ENCODE assay signal across 2 cellular contexts in the genomic region with DNA sequence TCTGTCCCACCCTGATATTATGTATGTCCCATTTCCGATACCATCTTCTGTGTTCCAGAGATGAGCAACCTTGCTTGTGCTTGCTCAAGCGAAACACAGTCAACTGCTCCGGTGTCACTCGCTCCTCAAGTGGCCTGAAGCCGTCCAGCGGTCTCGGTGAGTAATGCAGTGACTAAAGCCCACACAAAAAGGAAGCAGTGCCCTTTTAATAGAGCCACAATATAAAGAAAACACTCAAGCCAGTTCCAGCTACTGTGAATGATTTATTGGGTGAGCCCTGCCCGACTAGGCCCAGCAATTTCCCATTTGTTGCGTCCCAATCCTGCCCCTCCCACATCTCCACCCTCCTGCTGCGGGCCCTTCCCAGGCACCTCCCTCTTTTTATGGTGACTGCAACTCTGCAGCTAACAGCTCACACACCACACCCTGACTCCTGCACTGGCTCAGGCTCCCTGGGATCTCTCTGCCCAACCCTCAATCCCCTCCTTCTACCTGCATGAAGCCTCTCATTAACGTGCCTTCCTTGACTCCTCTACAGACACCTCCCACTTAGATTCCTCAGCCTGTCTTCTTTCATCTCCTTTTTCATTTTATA.
TF ChIP-seq lines count a peak whose summit lies in the region.

No MANE protein-coding gene starts in this region.

TF ChIP-seq in HEK293T, 16 proteins besides CTCF, POLR2A, EP300 and RAD21 (continued from another document):
- TF ChIP-seq, protein P1, sequence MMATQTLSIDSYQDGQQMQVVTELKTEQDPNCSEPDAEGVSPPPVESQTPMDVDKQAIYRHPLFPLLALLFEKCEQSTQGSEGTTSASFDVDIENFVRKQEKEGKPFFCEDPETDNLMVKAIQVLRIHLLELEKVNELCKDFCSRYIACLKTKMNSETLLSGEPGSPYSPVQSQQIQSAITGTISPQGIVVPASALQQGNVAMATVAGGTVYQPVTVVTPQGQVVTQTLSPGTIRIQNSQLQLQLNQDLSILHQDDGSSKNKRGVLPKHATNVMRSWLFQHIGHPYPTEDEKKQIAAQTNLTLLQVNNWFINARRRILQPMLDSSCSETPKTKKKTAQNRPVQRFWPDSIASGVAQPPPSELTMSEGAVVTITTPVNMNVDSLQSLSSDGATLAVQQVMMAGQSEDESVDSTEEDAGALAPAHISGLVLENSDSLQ (IDR thresholded peaks at IDR 0.05) = peak; percentile 97
- no peak for TF ChIP-seq FOXM1 (IDR thresholded peaks at IDR 0.05; ENCODE audit: borderline replicate concordance)
- no peak for TF ChIP-seq FOXA1 (IDR thresholded peaks at IDR 0.05)
- TF ChIP-seq HDGF (IDR thresholded peaks at IDR 0.05; ENCODE audit: borderline replicate concordance) = peak; percentile 36; the same call in 1 of the 2 replicates
- TF ChIP-seq LEF1 (IDR thresholded peaks at IDR 0.05; ENCODE audit: borderline replicate concordance) = no peak
- no peak for TF ChIP-seq FOXK2 (IDR thresholded peaks at IDR 0.05)
- TF ChIP-seq SUZ12 (IDR thresholded peaks at IDR 0.05) = no peak
- no peak for TF ChIP-seq ARNT (IDR thresholded peaks at IDR 0.05)
- 0 out of 2 replicates have a peak, but pooled peaks have one; percentile 1 for TF ChIP-seq CTBP1 (IDR thresholded peaks at IDR 0.05; ENCODE audit: borderline replicate concordance)
- no peak for TF ChIP-seq TARDBP (IDR thresholded peaks at IDR 0.05)
- no peak for TF ChIP-seq ELF4 (IDR thresholded peaks at IDR 0.05)
- no peak for TF ChIP-seq BHLHE40 (IDR thresholded peaks at IDR 0.05; ENCODE audit: borderline replicate concordance)

TF ChIP-seq in GM12878, 131 proteins besides CTCF, POLR2A, EP300 and RAD21 (continued from another document):
- TF ChIP-seq CREM (IDR thresholded peaks at IDR 0.05; ENCODE audit: low read depth) = peak; percentile 40
- TF ChIP-seq MXI1 (IDR thresholded peaks at IDR 0.05; ENCODE audit: low read depth, low read length) = no peak
- TF ChIP-seq NFIC (IDR thresholded peaks at IDR 0.05; ENCODE audit: low read depth, low read length) = peak; percentile 59; the same call in 1 of the 2 replicates
- peak; percentile 44; the same call in 1 of the 2 replicates for TF ChIP-seq IKZF1 (conservative IDR thresholded peaks at IDR 0.05)
- peak; percentile 27; the same call in 1 of the 2 replicates for TF ChIP-seq SMC3 (IDR thresholded peaks at IDR 0.05; ENCODE audit: borderline replicate concordance, low read length)
- TF ChIP-seq FOXM1 (IDR thresholded peaks at IDR 0.05; ENCODE audit: low read depth, low read length) = peak; percentile 61; the same call in 1 of the 2 replicates
- no peak for TF ChIP-seq SUPT20H (IDR thresholded peaks at IDR 0.05; ENCODE audit: borderline replicate concordance, control insufficient read depth, low read depth, low read length)
- TF ChIP-seq IRF4 (IDR thresholded peaks at IDR 0.05; ENCODE audit: low read depth, low read length) = peak; percentile 63; the same call in 1 of the 2 replicates
- TF ChIP-seq YBX1 (IDR thresholded peaks at IDR 0.05) = no peak
- TF ChIP-seq ETV6 (conservative IDR thresholded peaks at IDR 0.05 in 1 of 2, IDR thresholded peaks at IDR 0.05 in 1 of 2; ENCODE audit: borderline replicate concordance in 1 of 2, low read depth in 1 of 2) = peak in 1 of 2 experiments; percentile 72; a peak in 1 of 4 replicates
- no peak for TF ChIP-seq NR2C1 (IDR thresholded peaks at IDR 0.05)
- TF ChIP-seq PAX5 (IDR thresholded peaks at IDR 0.05; ENCODE audit: borderline replicate concordance, low read depth, low read length) = peak; percentile 83
- no peak for TF ChIP-seq ASH2L (IDR thresholded peaks at IDR 0.05; ENCODE audit: borderline replicate concordance, low read depth)
- peak in 1 of 2 experiments; percentile 42; a peak in 1 of 4 replicates for TF ChIP-seq SRF (IDR thresholded peaks at IDR 0.05; ENCODE audit: low read depth in 2 of 2, low read length in 2 of 2)
- peak; percentile 74 for TF ChIP-seq RUNX3 (IDR thresholded peaks at IDR 0.05; ENCODE audit: low read length)
- no peak for TF ChIP-seq ZBTB4 (CRISPR knock-in tag; IDR thresholded peaks at IDR 0.05)
- TF ChIP-seq CREB1 (IDR thresholded peaks at IDR 0.05; ENCODE audit: low read depth) = peak; percentile 27; the same call in 1 of the 2 replicates
- TF ChIP-seq, protein P2, sequence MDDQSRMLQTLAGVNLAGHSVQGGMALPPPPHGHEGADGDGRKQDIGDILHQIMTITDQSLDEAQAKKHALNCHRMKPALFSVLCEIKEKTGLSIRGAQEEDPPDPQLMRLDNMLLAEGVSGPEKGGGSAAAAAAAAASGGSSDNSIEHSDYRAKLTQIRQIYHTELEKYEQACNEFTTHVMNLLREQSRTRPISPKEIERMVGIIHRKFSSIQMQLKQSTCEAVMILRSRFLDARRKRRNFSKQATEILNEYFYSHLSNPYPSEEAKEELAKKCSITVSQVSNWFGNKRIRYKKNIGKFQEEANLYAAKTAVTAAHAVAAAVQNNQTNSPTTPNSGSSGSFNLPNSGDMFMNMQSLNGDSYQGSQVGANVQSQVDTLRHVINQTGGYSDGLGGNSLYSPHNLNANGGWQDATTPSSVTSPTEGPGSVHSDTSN (IDR thresholded peaks at IDR 0.05; ENCODE audit: insufficient replicate concordance, low read depth, low read length) = no peak
- TF ChIP-seq, protein P1 (IDR thresholded peaks at IDR 0.05) = peak; percentile 56
- peak; percentile 69 for TF ChIP-seq JUNB (IDR thresholded peaks at IDR 0.05)
- TF ChIP-seq TARDBP (IDR thresholded peaks at IDR 0.05; ENCODE audit: borderline replicate concordance) = no peak
- TF ChIP-seq, protein P3, sequence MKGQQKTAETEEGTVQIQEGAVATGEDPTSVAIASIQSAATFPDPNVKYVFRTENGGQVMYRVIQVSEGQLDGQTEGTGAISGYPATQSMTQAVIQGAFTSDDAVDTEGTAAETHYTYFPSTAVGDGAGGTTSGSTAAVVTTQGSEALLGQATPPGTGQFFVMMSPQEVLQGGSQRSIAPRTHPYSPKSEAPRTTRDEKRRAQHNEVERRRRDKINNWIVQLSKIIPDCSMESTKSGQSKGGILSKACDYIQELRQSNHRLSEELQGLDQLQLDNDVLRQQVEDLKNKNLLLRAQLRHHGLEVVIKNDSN (IDR thresholded peaks at IDR 0.05; ENCODE audit: borderline replicate concordance, extremely low read length, insufficient read depth, low read depth, low read length) = no peak
- TF ChIP-seq BCL11A (IDR thresholded peaks at IDR 0.05; ENCODE audit: low read depth, low read length) = peak; percentile 55; the same call in 1 of the 2 replicates
- TF ChIP-seq EGR1 (IDR thresholded peaks at IDR 0.05; ENCODE audit: borderline replicate concordance in 1 of 2, low read depth in 2 of 2, low read length in 2 of 2) = 0 out of 3 replicates have a peak, but pooled peaks of 1 of the 2 experiments have one; percentile 9
- peak; percentile 39; the same call in 1 of the 2 replicates for TF ChIP-seq MTA2 (IDR thresholded peaks at IDR 0.05; ENCODE audit: low read depth)
- TF ChIP-seq, protein P4, sequence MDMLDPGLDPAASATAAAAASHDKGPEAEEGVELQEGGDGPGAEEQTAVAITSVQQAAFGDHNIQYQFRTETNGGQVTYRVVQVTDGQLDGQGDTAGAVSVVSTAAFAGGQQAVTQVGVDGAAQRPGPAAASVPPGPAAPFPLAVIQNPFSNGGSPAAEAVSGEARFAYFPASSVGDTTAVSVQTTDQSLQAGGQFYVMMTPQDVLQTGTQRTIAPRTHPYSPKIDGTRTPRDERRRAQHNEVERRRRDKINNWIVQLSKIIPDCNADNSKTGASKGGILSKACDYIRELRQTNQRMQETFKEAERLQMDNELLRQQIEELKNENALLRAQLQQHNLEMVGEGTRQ (IDR thresholded peaks at IDR 0.05; ENCODE audit: borderline replicate concordance, low read depth, low read length) = no peak
- 0 out of 2 replicates have a peak, but pooled peaks have one; percentile 22 for TF ChIP-seq TCF12 (IDR thresholded peaks at IDR 0.05; ENCODE audit: low read depth, low read length)
- TF ChIP-seq GATAD2B (conservative IDR thresholded peaks at IDR 0.05; ENCODE audit: low read depth) = no peak
- TF ChIP-seq ZNF207 (IDR thresholded peaks at IDR 0.05; ENCODE audit: borderline replicate concordance) = no peak
- TF ChIP-seq PAX8 (IDR thresholded peaks at IDR 0.05) = 0 out of 2 replicates have a peak, but pooled peaks have one; percentile 58
- TF ChIP-seq TCF7 (IDR thresholded peaks at IDR 0.05; ENCODE audit: borderline replicate concordance) = no peak
- no peak; a peak in 1 of 4 replicates for TF ChIP-seq BHLHE40 (IDR thresholded peaks at IDR 0.05; ENCODE audit: borderline replicate concordance in 1 of 2, low read depth in 2 of 2, low read length in 1 of 2)
- 0 out of 2 replicates have a peak, but pooled peaks have one; percentile 43 for TF ChIP-seq DPF2 (IDR thresholded peaks at IDR 0.05)
TF ChIP-seq in GM12878: peak in this region for 22.
